Comparison of ENCODE assay signal across 16 cellular contexts in genomic region chr7:1049006-1049741, GRCh38. TPM values are rescaled to one million over a fixed set of nuclear protein-coding genes. Genes with fewer than 3 reads are reported as not detected.
DNase-seq lines count a peak whose midpoint lies in the region; ATAC-seq and TF ChIP-seq lines count a peak whose summit lies in the region.
"Had no signal": no experiment of that assay in that cellular context is flagged by ENCODE, and none has a peak within 500 bp of the region (broad histone marks: within the 10 kb centered on the region; RNA-seq: fewer than 3 reads in every experiment).

No MANE protein-coding gene starts in this region.

- H2AFZ ChIP-seq in trophoblast cell (ENCODE audit: insufficient read depth, low read length, poor library complexity), result no peak overlapping the region

- no peak overlapping the region for H4K91ac ChIP-seq in trophoblast cell (ENCODE audit: low read depth, low read length)

- peak overlapping the region; percentile 40 for H3K4me3 ChIP-seq in NB4 (ENCODE audit: low read depth, low read length)
- no peak overlapping the region for H3K4me3 ChIP-seq in dorsolateral prefrontal cortex
- H3K4me3 ChIP-seq in trophoblast cell (ENCODE audit: low read depth, low read length), result no peak overlapping the region
- H3K4me3 ChIP-seq in mesendoderm (ENCODE audit: low read length), result no peak overlapping the region

- H2AK5ac ChIP-seq in trophoblast cell (ENCODE audit: low read length) (no peak overlapping the region), mesendoderm (ENCODE audit: low read length) (no peak overlapping the region)

- H3K14ac ChIP-seq in trophoblast cell (ENCODE audit: low read length), result no peak overlapping the region

- TF ChIP-seq POLR2A in NB4 (IDR thresholded peaks at IDR 0.05; ENCODE audit: extremely low read depth, insufficient read length), result peak; percentile 19

- H2BK120ac ChIP-seq in trophoblast cell (ENCODE audit: insufficient read depth, low read length, poor library complexity) (no peak overlapping the region), mesendoderm (ENCODE audit: low read depth, low read length) (no peak overlapping the region)

- H3K9ac ChIP-seq in trophoblast cell (ENCODE audit: low read length) (no peak overlapping the region), mesendoderm (ENCODE audit: low read length) (no peak overlapping the region)

- peaks cover 12 to 17% of the 10 kb centered on the region in 2 experiments for H3K4me1 ChIP-seq in trophoblast cell (ENCODE audit: control insufficient read depth in 1 of 2, insufficient read depth in 2 of 2, low read length in 2 of 2)
- peaks cover 5% of the 10 kb centered on the region for H3K4me1 ChIP-seq in mesendoderm (ENCODE audit: control insufficient read depth, low read depth, low read length)

- H3K27me3 ChIP-seq in dorsolateral prefrontal cortex (no peaks in the 10 kb centered on the region), trophoblast cell (ENCODE audit: insufficient read depth, low read length) (no peaks in the 10 kb centered on the region), mesendoderm (ENCODE audit: insufficient read depth, low read length, poor library complexity) (no peaks in the 10 kb centered on the region)

- DNase-seq in GDM1 (lab: John Stamatoyannopoulos, UW) (peak; percentile 51), NB4 (ENCODE audit: low read depth) (peak; percentile 93), dorsolateral prefrontal cortex (no peak), trophoblast cell (peak in 1 of 2 donors; percentile 34), mesendoderm (no peak), GM19240 (ENCODE audit: insufficient read length, low spot score) (no peak), NCI-H1694 (lab: John Stamatoyannopoulos, UW) (no peak)
- DNase-seq: activated CD8-positive, alpha-beta memory T cell treated with anti-CD3 and anti-CD28 coated beads, Interleukin-2, amount 50 U/mL, for 48 hours; amniotic stem cell; DND-41; IMR-90; NCI-H69; stimulated activated CD4-positive, alpha-beta T cell treated with anti-CD3 and anti-CD28 coated beads, Interleukin-4, amount 100 ng/mL, for 24 hours; T-helper 9 cell had no signal

- H3K23ac ChIP-seq in trophoblast cell (ENCODE audit: low read length), result no peak overlapping the region
- no peak overlapping the region for H3K23ac ChIP-seq in mesendoderm (ENCODE audit: low read length)

- H2BK5ac ChIP-seq in trophoblast cell (ENCODE audit: low read depth, low read length, poor library complexity), result no peak overlapping the region
- no peak overlapping the region for H2BK5ac ChIP-seq in mesendoderm (ENCODE audit: low read length)

- TF ChIP-seq CTCF in NB4 (IDR thresholded peaks at IDR 0.05; ENCODE audit: low read depth, low read length), result peak; percentile 18
- TF ChIP-seq CTCF in dorsolateral prefrontal cortex (IDR thresholded peaks at IDR 0.05 in 54 of 56, conservative IDR thresholded peaks at IDR 0.05 in 2 of 56; ENCODE audit: low read depth in 1 of 56, partially characterized antibody in 56 of 56), result no peak

- intact Hi-C loops in dorsolateral prefrontal cortex (cut with DNase I), result no loop called here

- H4K8ac ChIP-seq in trophoblast cell (ENCODE audit: low read depth, low read length) (no peak overlapping the region), mesendoderm (ENCODE audit: low read depth, low read length) (no peak overlapping the region)

- no peak overlapping the region for H3K56ac ChIP-seq in mesendoderm (ENCODE audit: low read length)

- peaks cover 4% of the 10 kb centered on the region for H3K79me1 ChIP-seq in trophoblast cell (ENCODE audit: low read length)
- peaks cover 2% of the 10 kb centered on the region for H3K79me1 ChIP-seq in mesendoderm (ENCODE audit: low read length)

- no peak overlapping the region for H2BK12ac ChIP-seq in trophoblast cell (ENCODE audit: low read length)

- no peaks in the 10 kb centered on the region for H3K36me3 ChIP-seq in trophoblast cell (ENCODE audit: control insufficient read depth in 1 of 2, insufficient read depth in 2 of 2, low read length in 2 of 2)
- no peaks in the 10 kb centered on the region for H3K36me3 ChIP-seq in mesendoderm (ENCODE audit: control insufficient read depth, insufficient read depth, low read length)

- no peak for ATAC-seq in HG03045 (IDR thresholded peaks at IDR 0.05; ENCODE audit: unreplicated experiment)

- H4K12ac ChIP-seq in trophoblast cell (ENCODE audit: low read depth, low read length), result no peak overlapping the region

- no peaks in the 10 kb centered on the region for H3K9me3 ChIP-seq in trophoblast cell (ENCODE audit: insufficient read depth, low read depth, low read length)

- peak overlapping the region; percentile 33 for H3K18ac ChIP-seq in trophoblast cell (ENCODE audit: low read length)
- no peak overlapping the region for H3K18ac ChIP-seq in mesendoderm (ENCODE audit: low read length)

- H3K4me2 ChIP-seq in trophoblast cell (ENCODE audit: low read length) (no peak overlapping the region), mesendoderm (ENCODE audit: low read length) (no peak overlapping the region)

- no peak overlapping the region for H4K5ac ChIP-seq in mesendoderm (ENCODE audit: low read length)

- H3K79me2 ChIP-seq in trophoblast cell (ENCODE audit: control insufficient read depth, insufficient read depth, low read length, poor library complexity) (no peaks in the 10 kb centered on the region), mesendoderm (ENCODE audit: control insufficient read depth, insufficient read depth, low read length) (no peaks in the 10 kb centered on the region)

- peak overlapping the region in 34 of 59 donors; percentile 3 to 95 (median 58) for H3K27ac ChIP-seq in dorsolateral prefrontal cortex
- H3K27ac ChIP-seq in trophoblast cell (ENCODE audit: low read depth, low read length), result no peak overlapping the region
- H3K27ac ChIP-seq in mesendoderm (ENCODE audit: low read depth, low read length), result no peak overlapping the region

- H2BK15ac ChIP-seq in mesendoderm (replicated peaks; ENCODE audit: low read depth), result no peak overlapping the region

- H3K4ac ChIP-seq in trophoblast cell (ENCODE audit: low read depth, low read length) (no peak overlapping the region), mesendoderm (ENCODE audit: low read depth, low read length) (no peak overlapping the region)

- no CpG with 5 or more reads among the region's 23 CpGs for WGBS in trophoblast cell (ENCODE audit: extremely low coverage, insufficient coverage, insufficient read length)
- WGBS in mesendoderm (ENCODE audit: extremely low coverage, insufficient coverage, low lambda C conversion rate), result no CpG with 5 or more reads among the region's 23 CpGs

RNA-seq across cellular contexts. Expression of gene GPR146, which starts 4.8 kb away (rescaled TPM):
- 10 to 100 TPM in 110 of 120 experiments, 1 to 10 TPM in 10; 7.2 to 46.2 (median 18.2) TPM for total RNA-seq in dorsolateral prefrontal cortex
- 5.6 and 6.0 TPM in 2 replicates for polyA plus RNA-seq in trophoblast cell (2013)
- 0.41 TPM for polyA plus RNA-seq in mesendoderm (2013, experiment 1 of 2)
- polyA plus RNA-seq in mesendoderm (2013, experiment 2 of 2), result 0.42 TPM
- total RNA-seq: fibroblast of villous mesenchyme had no signal

RNA-seq across cellular contexts. Expression of gene GPER1, which starts 38.7 kb away (rescaled TPM):
- 10 to 100 TPM in 51 of 120 experiments, 1 to 10 TPM in 69; 2.4 to 37.0 (median 9.3) TPM for total RNA-seq in dorsolateral prefrontal cortex
- polyA plus RNA-seq in trophoblast cell (2013), result 5.2 and 5.3 TPM in 2 replicates
- 0.88 TPM for polyA plus RNA-seq in mesendoderm (2013, experiment 1 of 2)
- polyA plus RNA-seq in mesendoderm (2013, experiment 2 of 2), result 0.84 TPM

Comparison
In these comparisons a context has a peak if more than half of its experiments do, and no peak if none do; other contexts are left out.
1. DNase-seq: peak in GDM1 (single experiment) and NB4 (single experiment); none in dorsolateral prefrontal cortex (0 of 10), mesendoderm (single experiment), GM19240 (single experiment) and NCI-H1694 (single experiment).
2. H3K27ac ChIP-seq: peak in dorsolateral prefrontal cortex (34 of 59); none in trophoblast cell (single experiment) and mesendoderm (single experiment).